Comparison of ENCODE assay signal across 2 cellular contexts in the genomic region with DNA sequence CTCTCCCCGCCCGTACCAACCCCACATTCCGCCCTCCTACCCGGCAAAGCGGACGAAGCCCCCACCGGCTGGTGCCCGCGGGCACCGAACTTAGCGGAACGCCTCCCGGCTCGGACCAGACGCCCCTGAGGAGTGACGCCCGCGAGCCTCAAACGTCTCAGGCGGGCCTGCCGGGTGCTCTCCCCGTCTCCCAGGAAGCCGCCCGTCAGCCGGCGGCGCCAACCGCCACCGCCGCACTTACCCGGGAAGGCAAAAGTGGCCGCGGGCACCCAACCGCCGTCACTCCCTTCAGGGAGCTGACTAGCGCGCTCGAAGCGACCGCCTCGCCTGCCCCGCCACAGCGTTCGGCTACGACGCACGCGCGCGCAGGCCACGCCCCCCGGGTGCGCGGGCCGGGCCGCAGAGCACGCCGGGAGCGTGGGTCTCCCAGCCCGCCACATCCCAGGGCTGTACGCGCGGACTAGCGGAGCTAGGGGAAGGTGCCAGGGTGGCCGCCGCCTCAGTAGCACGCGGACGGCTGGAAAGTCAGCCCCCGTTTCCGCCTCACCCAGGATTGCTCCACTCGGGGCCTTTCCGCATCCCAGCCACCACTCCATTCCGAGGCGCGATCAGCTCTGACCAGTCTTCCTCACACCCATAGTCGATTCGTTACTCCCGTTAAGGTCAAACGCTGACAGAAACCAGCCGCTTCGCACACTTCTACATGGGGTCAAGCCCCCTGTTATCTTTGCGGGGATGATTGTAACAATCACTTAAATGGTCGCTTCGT.
A peak's percentile ranks its signal among the peaks of the same experiment; 100 is the strongest.
TF ChIP-seq lines count a peak whose summit lies in the region.

A gene (minus strand): TSS at position 346 of the 769 bp plus-strand sequence. CDS start 3,760 bp downstream, outside the sequence.

TF ChIP-seq in HCT116, 20 proteins besides CTCF, POLR2A, EP300 and RAD21 (continued from another document):
- TF ChIP-seq SIN3A (IDR thresholded peaks at IDR 0.05; ENCODE audit: low read depth): peak; percentile 72
- peak; percentile 73; the same call in 1 of the 2 replicates for TF ChIP-seq CBX3 (IDR thresholded peaks at IDR 0.05; ENCODE audit: low read depth)
- TF ChIP-seq, protein P1, sequence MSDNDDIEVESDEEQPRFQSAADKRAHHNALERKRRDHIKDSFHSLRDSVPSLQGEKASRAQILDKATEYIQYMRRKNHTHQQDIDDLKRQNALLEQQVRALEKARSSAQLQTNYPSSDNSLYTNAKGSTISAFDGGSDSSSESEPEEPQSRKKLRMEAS (IDR thresholded peaks at IDR 0.05): peak; percentile 84
- no peak for TF ChIP-seq EGR1 (IDR thresholded peaks at IDR 0.05; ENCODE audit: low read depth)
- TF ChIP-seq POLR2AphosphoS5 (IDR thresholded peaks at IDR 0.05; ENCODE audit: low read depth, low read length): peak; percentile 97
- TF ChIP-seq JUND (IDR thresholded peaks at IDR 0.05): peak; percentile 7; the same call in 1 of the 2 replicates

TF ChIP-seq in SK-N-SH treated with all-trans-retinoic acid at 6 μM for 48 hours, 23 proteins besides CTCF, POLR2A, EP300 and RAD21:
- TF ChIP-seq, protein P2, sequence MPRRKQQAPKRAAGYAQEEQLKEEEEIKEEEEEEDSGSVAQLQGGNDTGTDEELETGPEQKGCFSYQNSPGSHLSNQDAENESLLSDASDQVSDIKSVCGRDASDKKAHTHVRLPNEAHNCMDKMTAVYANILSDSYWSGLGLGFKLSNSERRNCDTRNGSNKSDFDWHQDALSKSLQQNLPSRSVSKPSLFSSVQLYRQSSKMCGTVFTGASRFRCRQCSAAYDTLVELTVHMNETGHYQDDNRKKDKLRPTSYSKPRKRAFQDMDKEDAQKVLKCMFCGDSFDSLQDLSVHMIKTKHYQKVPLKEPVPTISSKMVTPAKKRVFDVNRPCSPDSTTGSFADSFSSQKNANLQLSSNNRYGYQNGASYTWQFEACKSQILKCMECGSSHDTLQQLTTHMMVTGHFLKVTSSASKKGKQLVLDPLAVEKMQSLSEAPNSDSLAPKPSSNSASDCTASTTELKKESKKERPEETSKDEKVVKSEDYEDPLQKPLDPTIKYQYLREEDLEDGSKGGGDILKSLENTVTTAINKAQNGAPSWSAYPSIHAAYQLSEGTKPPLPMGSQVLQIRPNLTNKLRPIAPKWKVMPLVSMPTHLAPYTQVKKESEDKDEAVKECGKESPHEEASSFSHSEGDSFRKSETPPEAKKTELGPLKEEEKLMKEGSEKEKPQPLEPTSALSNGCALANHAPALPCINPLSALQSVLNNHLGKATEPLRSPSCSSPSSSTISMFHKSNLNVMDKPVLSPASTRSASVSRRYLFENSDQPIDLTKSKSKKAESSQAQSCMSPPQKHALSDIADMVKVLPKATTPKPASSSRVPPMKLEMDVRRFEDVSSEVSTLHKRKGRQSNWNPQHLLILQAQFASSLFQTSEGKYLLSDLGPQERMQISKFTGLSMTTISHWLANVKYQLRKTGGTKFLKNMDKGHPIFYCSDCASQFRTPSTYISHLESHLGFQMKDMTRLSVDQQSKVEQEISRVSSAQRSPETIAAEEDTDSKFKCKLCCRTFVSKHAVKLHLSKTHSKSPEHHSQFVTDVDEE (CRISPR knock-in tag; IDR thresholded peaks at IDR 0.05): no peak
- TF ChIP-seq ZNF70 (CRISPR knock-in tag; IDR thresholded peaks at IDR 0.05) (no peak), CSDC2 (CRISPR knock-in tag; IDR thresholded peaks at IDR 0.05) (peak; percentile 44; the same call in 1 of the 2 replicates), ZFP3 (CRISPR knock-in tag; IDR thresholded peaks at IDR 0.05) (peak; percentile 60; the same call in 1 of the 2 replicates)
- TF ChIP-seq, protein P3, sequence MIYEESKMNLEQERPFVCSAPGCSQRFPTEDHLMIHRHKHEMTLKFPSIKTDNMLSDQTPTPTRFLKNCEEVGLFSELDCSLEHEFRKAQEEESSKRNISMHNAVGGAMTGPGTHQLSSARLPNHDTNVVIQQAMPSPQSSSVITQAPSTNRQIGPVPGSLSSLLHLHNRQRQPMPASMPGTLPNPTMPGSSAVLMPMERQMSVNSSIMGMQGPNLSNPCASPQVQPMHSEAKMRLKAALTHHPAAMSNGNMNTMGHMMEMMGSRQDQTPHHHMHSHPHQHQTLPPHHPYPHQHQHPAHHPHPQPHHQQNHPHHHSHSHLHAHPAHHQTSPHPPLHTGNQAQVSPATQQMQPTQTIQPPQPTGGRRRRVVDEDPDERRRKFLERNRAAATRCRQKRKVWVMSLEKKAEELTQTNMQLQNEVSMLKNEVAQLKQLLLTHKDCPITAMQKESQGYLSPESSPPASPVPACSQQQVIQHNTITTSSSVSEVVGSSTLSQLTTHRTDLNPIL (CRISPR knock-in tag; IDR thresholded peaks at IDR 0.05; ENCODE audit: low read depth): no peak
